In genomic region chr14:90062852-90063539, GRCh38 we compare ENCODE assay signal across 8 cellular contexts. TPM values are rescaled to one million over a fixed set of nuclear protein-coding genes. Genes with fewer than 3 reads are reported as not detected.
DNase-seq lines count a peak whose midpoint lies in the region; ATAC-seq, FAIRE-seq and TF ChIP-seq lines count a peak whose summit lies in the region.

No MANE protein-coding gene starts in this region.

- H3K27ac ChIP-seq in CD8-positive, alpha-beta T cell (ENCODE audit: low read depth, low read length): no peak overlapping the region
- no peak overlapping the region for H3K27ac ChIP-seq in neural cell (ENCODE audit: low read length)

- no peaks in the 10 kb centered on the region for H3K79me2 ChIP-seq in neural cell (replicated peaks; ENCODE audit: insufficient read depth, low read length)

- no peak for TF ChIP-seq CTCF in CD8-positive, alpha-beta T cell (IDR thresholded peaks at IDR 0.05)
- TF ChIP-seq CTCF in neural cell (IDR thresholded peaks at IDR 0.05; ENCODE audit: poor library complexity, severe bottlenecking) (no peak), D721Med (IDR thresholded peaks at IDR 0.05; ENCODE audit: insufficient read depth, missing control alignments) (no peak)

- no peaks in the 10 kb centered on the region for H3K9me2 ChIP-seq in neural cell (ENCODE audit: insufficient read depth, low read length)

- no peak for TF ChIP-seq RAD21 in neural cell (conservative IDR thresholded peaks at IDR 0.05)

- H3K27me3 ChIP-seq in CD8-positive, alpha-beta T cell (ENCODE audit: insufficient read depth, low read length): peaks cover 9% of the 10 kb centered on the region
- H3K27me3 ChIP-seq in neural cell (ENCODE audit: insufficient read depth, low read depth, low read length): peaks cover 75% of the 10 kb centered on the region

- no peaks in the 10 kb centered on the region for H3K9me3 ChIP-seq in CD8-positive, alpha-beta T cell (ENCODE audit: low read length)
- no peaks in the 10 kb centered on the region for H3K9me3 ChIP-seq in neural cell (ENCODE audit: low read length)

- intact Hi-C loops in CD8-positive, alpha-beta T cell (cut with DNase I, micrococcal nuclease): no loop called here

- CTCF ChIA-PET in CD8-positive, alpha-beta T cell (lab: Charles Lee): interaction anchor here (0.6 to 2.0 kb wide), 2 partner anchors 9 to 397 kb away, joined by 3 to 5 read pairs; no protein-coding TSS in a partner anchor

- peaks cover 12% of the 10 kb centered on the region for H3K4me1 ChIP-seq in CD8-positive, alpha-beta T cell (ENCODE audit: insufficient read depth, low read length)

- TF ChIP-seq EP300 in neural cell (conservative IDR thresholded peaks at IDR 0.05; ENCODE audit: poor library complexity, severe bottlenecking): no peak

- no peak overlapping the region for H3K9ac ChIP-seq in neural cell (ENCODE audit: low read length)

- no peaks in the 10 kb centered on the region for H3K9me3 Mint-ChIP-seq in CD8-positive, alpha-beta T cell

- DNase-seq in CD8-positive, alpha-beta T cell: no peak
- peak; percentile 37 for DNase-seq in MV-4-11 (lab: John Stamatoyannopoulos, UW)
- peak; percentile 5 for DNase-seq in dermis blood vessel endothelial cell
- no peak for DNase-seq in superior temporal gyrus (ENCODE audit: extremely low spot score)
- no peak for DNase-seq in D721Med (ENCODE audit: insufficient read length, low spot score)
- no peak for DNase-seq in stimulated activated CD4-positive, alpha-beta T cell treated with anti-CD3 and anti-CD28 coated beads, Interleukin-4, amount 100 ng/mL, for 1 hour

- peaks cover 61% of the 10 kb centered on the region for H3K27me3 Mint-ChIP-seq in CD8-positive, alpha-beta T cell (ENCODE audit: low read depth)

- peaks cover 26% of the 10 kb centered on the region for H3K4me1 Mint-ChIP-seq in CD8-positive, alpha-beta T cell (ENCODE audit: low read depth)

- no peaks in the 10 kb centered on the region for H3K36me3 ChIP-seq in CD8-positive, alpha-beta T cell (ENCODE audit: insufficient read depth, low read length)
- no peaks in the 10 kb centered on the region for H3K36me3 ChIP-seq in neural cell (ENCODE audit: insufficient read depth, low read length)

- no peak overlapping the region for H2AFZ ChIP-seq in neural cell (ENCODE audit: low read depth, low read length)

- H4K20me1 ChIP-seq in neural cell (ENCODE audit: insufficient read depth): no peaks in the 10 kb centered on the region

- peak overlapping the region; percentile 80 for H3K4me3 Mint-ChIP-seq in CD8-positive, alpha-beta T cell

- no peak for ATAC-seq in CD8-positive, alpha-beta T cell
- ATAC-seq in GM21526 (IDR thresholded peaks at IDR 0.05; ENCODE audit: low FRiP score, unreplicated experiment): no peak

- POLR2A ChIA-PET in CD8-positive, alpha-beta T cell (lab: Charles Lee): no interaction called here

- peak overlapping the region; percentile 31 for H3K4me3 ChIP-seq in CD8-positive, alpha-beta T cell (ENCODE audit: low read depth, low read length)
- peak overlapping the region; percentile 64 for H3K4me3 ChIP-seq in neural cell (ENCODE audit: low read length)

- FAIRE-seq in D721Med (lab: Jason Lieb, UNC): no peak

- no peak overlapping the region for H3K27ac Mint-ChIP-seq in CD8-positive, alpha-beta T cell

- H3K4me2 ChIP-seq in neural cell (ENCODE audit: low read length): peak overlapping the region; percentile 14

- no peaks in the 10 kb centered on the region for H3K36me3 Mint-ChIP-seq in CD8-positive, alpha-beta T cell

- no peaks in the 10 kb centered on the region for H3F3A ChIP-seq in neural cell (ENCODE audit: insufficient read depth, low read length, poor library complexity, severe bottlenecking)

TF ChIP-seq in neural cell, 6 proteins besides CTCF, POLR2A, EP300 and RAD21:
- no peak for TF ChIP-seq TAF1 (IDR thresholded peaks at IDR 0.05; ENCODE audit: low read depth)
- no peak for TF ChIP-seq POLR2AphosphoS5 (IDR thresholded peaks at IDR 0.05)
- TF ChIP-seq REST (IDR thresholded peaks at IDR 0.05; ENCODE audit: borderline replicate concordance): no peak
- TF ChIP-seq SMC3 (conservative IDR thresholded peaks at IDR 0.05; ENCODE audit: poor library complexity): no peak
- no peak for TF ChIP-seq EZH2 (IDR thresholded peaks at IDR 0.05; ENCODE audit: borderline replicate concordance, insufficient read depth, low read length, poor library complexity, severe bottlenecking)
- TF ChIP-seq MXI1 (conservative IDR thresholded peaks at IDR 0.05; ENCODE audit: poor library complexity, severe bottlenecking): no peak

RNA-seq across cellular contexts. Expression of gene KCNK13, which starts 1.2 kb away (rescaled TPM):
- not detected for total RNA-seq in CD8-positive, alpha-beta T cell
- total RNA-seq in dermis blood vessel endothelial cell: 0.05 TPM in 1 of 2 replicates, not detected in the other
- 0.11 TPM in 1 of 2 replicates, not detected in the other for polyA plus RNA-seq in neural cell
- polyA minus RNA-seq in neural cell: not detected in 2 replicates

Comparison
In these comparisons a context has a peak if more than half of its experiments do, and no peak if none do; other contexts are left out.
1. DNase-seq: peak in MV-4-11 (single experiment) and dermis blood vessel endothelial cell (single experiment); none in CD8-positive, alpha-beta T cell (0 of 7), superior temporal gyrus (single experiment), D721Med (single experiment) and stimulated activated CD4-positive, alpha-beta T cell treated with anti-CD3 and anti-CD28 coated beads, Interleukin-4, amount 100 ng/mL, for 1 hour (single experiment).